8 cellular contexts compared by ENCODE assay signal in the genomic region with DNA sequence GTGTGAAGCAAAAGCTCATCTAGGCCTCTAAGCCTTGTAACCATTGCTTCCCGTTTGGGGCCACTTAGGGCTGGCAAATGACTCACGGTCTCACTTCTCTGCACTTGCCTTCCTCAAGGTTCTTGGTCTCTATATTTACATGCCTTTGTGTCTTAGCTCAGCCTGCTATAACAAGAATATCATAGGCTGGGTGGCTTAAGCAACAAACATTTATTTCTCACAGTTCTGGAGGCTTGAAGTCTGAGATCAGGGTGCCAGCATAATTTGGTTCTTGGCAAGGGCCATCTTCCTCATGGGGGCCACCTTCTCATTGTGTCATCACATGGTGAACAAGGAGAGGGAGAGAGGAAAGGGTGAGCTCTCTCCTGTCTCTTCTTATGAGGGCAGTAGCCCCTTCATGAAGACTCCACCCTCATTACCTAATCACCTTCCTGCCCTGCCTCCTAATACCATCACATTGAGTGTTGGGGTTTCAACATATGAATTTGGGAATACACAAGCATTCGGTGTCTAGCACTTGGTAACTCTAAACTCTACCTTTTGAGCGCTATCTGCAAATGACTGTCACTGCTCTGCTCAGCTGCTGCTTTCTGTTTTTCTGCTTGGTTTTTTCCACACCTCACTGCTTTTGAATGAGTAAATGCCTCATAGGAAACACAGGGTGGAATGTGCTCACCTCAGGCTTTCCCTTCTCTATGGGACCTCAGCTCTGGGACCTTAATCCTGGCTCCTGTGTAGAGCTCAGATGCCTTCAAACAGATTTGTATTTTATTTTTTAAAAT. TPM values are rescaled to one million over a fixed set of nuclear protein-coding genes. Genes with fewer than 3 reads are reported as not detected.
DNase-seq lines count a peak whose midpoint lies in the region; ATAC-seq, FAIRE-seq and TF ChIP-seq lines count a peak whose summit lies in the region.

No MANE protein-coding gene starts in this region.

- H2BK120ac ChIP-seq in H1 (replicated peaks; ENCODE audit: low read depth, low read length): no peak overlapping the region

- H3K36me3 ChIP-seq in ACC112 (ENCODE audit: insufficient read depth, low read length) (no peaks in the 10 kb centered on the region), H1 (ENCODE audit: control insufficient read depth in 2 of 4, insufficient read depth in 4 of 4, low read length in 3 of 4) (no peaks in the 10 kb centered on the region)
- no peaks in the 10 kb centered on the region for H3K36me3 ChIP-seq in CD8-positive, alpha-beta T cell (ENCODE audit: insufficient read depth, low read length)

- TF ChIP-seq RAD21 in H1 (IDR thresholded peaks at IDR 0.05 in 1 of 2, conservative IDR thresholded peaks at IDR 0.05 in 1 of 2; ENCODE audit: low read depth in 2 of 2, low read length in 2 of 2): no peak

- peak; percentile 81 for ATAC-seq in GM19395 (IDR thresholded peaks at IDR 0.05; ENCODE audit: unreplicated experiment)
- peak; percentile 45 to 54 for ATAC-seq in stimulated activated naive B cell treated with anti-CD40 and anti-IgM and Interleukin-4, amounts not matched to agents 10 μg/mL and 1 μg/mL and 100 μg/mL, for 72 hours (replicated peaks)
- ATAC-seq in T-cell (replicated peaks in 1 of 4): no peak
- ATAC-seq in CD8-positive, alpha-beta T cell: no peak

- H3K27ac ChIP-seq in ACC112 (ENCODE audit: low read depth, low read length) (peak overlapping the region; percentile 75), H1 (ENCODE audit: low read depth, low read length) (no peak overlapping the region)
- H3K27ac ChIP-seq in CD8-positive, alpha-beta T cell (ENCODE audit: low read depth, low read length): no peak overlapping the region

- TF ChIP-seq EP300 in H1 (IDR thresholded peaks at IDR 0.05; ENCODE audit: borderline replicate concordance in 1 of 2, low read depth in 2 of 2, low read length in 2 of 2): no peak

- no peak overlapping the region for H4K91ac ChIP-seq in H1 (replicated peaks; ENCODE audit: insufficient read length, low read length)

- no peaks in the 10 kb centered on the region for H3K4me1 Mint-ChIP-seq in stimulated activated naive B cell treated with anti-CD40 and anti-IgM and Interleukin-4, amounts not matched to agents 10 μg/mL and 1 μg/mL and 100 μg/mL, for 72 hours
- no peaks in the 10 kb centered on the region for H3K4me1 Mint-ChIP-seq in T-cell
- H3K4me1 Mint-ChIP-seq in CD8-positive, alpha-beta T cell (ENCODE audit: low read depth): no peaks in the 10 kb centered on the region

- no peak for TF ChIP-seq CTCF in H1 (IDR thresholded peaks at IDR 0.05; ENCODE audit: control extremely low read depth in 1 of 3, insufficient read depth in 1 of 3, low read depth in 1 of 3, low read length in 3 of 3)
- TF ChIP-seq CTCF in CD8-positive, alpha-beta T cell (IDR thresholded peaks at IDR 0.05): no peak

- no peak overlapping the region for H3K4me3 ChIP-seq in ACC112 (ENCODE audit: low read depth, low read length)
- H3K4me3 ChIP-seq in H1 (ENCODE audit: extremely low read depth in 1 of 4, insufficient read depth in 2 of 4, low read depth in 3 of 4, low read length in 4 of 4): no peak overlapping the region
- H3K4me3 ChIP-seq in CD8-positive, alpha-beta T cell (ENCODE audit: low read depth, low read length): no peak overlapping the region

- H3K27me3 Mint-ChIP-seq in stimulated activated naive B cell treated with anti-CD40 and anti-IgM and Interleukin-4, amounts not matched to agents 10 μg/mL and 1 μg/mL and 100 μg/mL, for 72 hours: no peaks in the 10 kb centered on the region
- H3K27me3 Mint-ChIP-seq in T-cell: peaks cover 8% of the 10 kb centered on the region in 2 donors
- H3K27me3 Mint-ChIP-seq in CD8-positive, alpha-beta T cell (ENCODE audit: low read depth): peaks cover 5% of the 10 kb centered on the region

- CTCF ChIA-PET in H1 (lab: Charles Lee; ENCODE audit: partially characterized antibody) (interaction anchor here (0.5 to 1.6 kb wide), 11 partner anchors 9 to 237 kb away, joined by 3 to 5 read pairs (median 3); no protein-coding TSS in a partner anchor), T-cell (lab: Charles Lee) (no interaction called here)
- CTCF ChIA-PET in CD8-positive, alpha-beta T cell (lab: Charles Lee): no interaction called here

- no peak overlapping the region for H2BK15ac ChIP-seq in H1 (ENCODE audit: low read length)

- 0 out of 2 replicates have a peak overlapping the region, but pooled peaks have one; percentile 1 for H2BK12ac ChIP-seq in H1 (ENCODE audit: low read depth, low read length)

- no peaks in the 10 kb centered on the region for H4K20me1 ChIP-seq in H1 (replicated peaks in 1 of 2; ENCODE audit: control insufficient read depth in 1 of 2, insufficient read depth in 2 of 2, low read length in 2 of 2)

- H4K8ac ChIP-seq in H1 (ENCODE audit: extremely low read depth, insufficient read depth, low read length): no peak overlapping the region

- H3K9me3 ChIP-seq in H1 (ENCODE audit: insufficient read depth in 2 of 2, low read depth in 1 of 2, low read length in 1 of 2): no peaks in the 10 kb centered on the region
- no peaks in the 10 kb centered on the region for H3K9me3 ChIP-seq in CD8-positive, alpha-beta T cell (ENCODE audit: low read length)

- POLR2A ChIA-PET in H1 (lab: Charles Lee; ENCODE audit: partially characterized antibody) (no interaction called here), T-cell (lab: Charles Lee) (no interaction called here)
- POLR2A ChIA-PET in CD8-positive, alpha-beta T cell (lab: Charles Lee): no interaction called here

- no peaks in the 10 kb centered on the region for H3K9me3 Mint-ChIP-seq in stimulated activated naive B cell treated with anti-CD40 and anti-IgM and Interleukin-4, amounts not matched to agents 10 μg/mL and 1 μg/mL and 100 μg/mL, for 72 hours
- H3K9me3 Mint-ChIP-seq in T-cell: no peaks in the 10 kb centered on the region
- H3K9me3 Mint-ChIP-seq in CD8-positive, alpha-beta T cell: no peaks in the 10 kb centered on the region

- DNase-seq in LHCN-M2 (ENCODE audit: low read depth) (peak; percentile 66), H1 (ENCODE audit: low read depth in 1 of 2, low spot score in 2 of 2) (no peak), T-cell (no peak), epidermal melanocyte (ENCODE audit: insufficient read length, low spot score) (no peak)
- DNase-seq in stimulated activated naive B cell treated with anti-CD40 and anti-IgM and Interleukin-4, amounts not matched to agents 10 μg/mL and 1 μg/mL and 100 μg/mL, for 72 hours: no peak
- DNase-seq in CD8-positive, alpha-beta T cell: no peak

- no peak overlapping the region for H2BK5ac ChIP-seq in H1 (ENCODE audit: low read depth, low read length)

- H3K4me1 ChIP-seq in ACC112 (ENCODE audit: control insufficient read depth, insufficient read depth, low read length, unreplicated experiment) (peaks cover 53% of the 10 kb centered on the region), H1 (replicated peaks in 1 of 4; ENCODE audit: control insufficient read depth in 3 of 4, insufficient read depth in 4 of 4, low read length in 3 of 4) (no peaks in the 10 kb centered on the region)
- H3K4me1 ChIP-seq in CD8-positive, alpha-beta T cell (ENCODE audit: insufficient read depth, low read length): no peaks in the 10 kb centered on the region

- H3K4me3 Mint-ChIP-seq in stimulated activated naive B cell treated with anti-CD40 and anti-IgM and Interleukin-4, amounts not matched to agents 10 μg/mL and 1 μg/mL and 100 μg/mL, for 72 hours: no peak overlapping the region
- no peak overlapping the region for H3K4me3 Mint-ChIP-seq in T-cell
- no peak overlapping the region for H3K4me3 Mint-ChIP-seq in CD8-positive, alpha-beta T cell

- FAIRE-seq in H1 (lab: Jason Lieb, UNC): no peak

- no peak overlapping the region for H2AK5ac ChIP-seq in H1 (ENCODE audit: low read depth, low read length)

- no peak for TF ChIP-seq POLR2A in H1 (IDR thresholded peaks at IDR 0.05; ENCODE audit: control extremely low read depth in 1 of 2, low read depth in 2 of 2, low read length in 2 of 2)

- H3K27me3 ChIP-seq in ACC112 (ENCODE audit: insufficient read depth, low read length): no peaks in the 10 kb centered on the region
- no peaks in the 10 kb centered on the region for H3K27me3 ChIP-seq in H1 (replicated peaks in 1 of 4; ENCODE audit: control insufficient read depth in 3 of 4, extremely low read depth in 1 of 4, insufficient read depth in 3 of 4, low read length in 3 of 4)
- no peaks in the 10 kb centered on the region for H3K27me3 ChIP-seq in CD8-positive, alpha-beta T cell (ENCODE audit: insufficient read depth, low read length)

- no peak overlapping the region for H3K4me2 ChIP-seq in H1 (ENCODE audit: insufficient read depth in 1 of 2, low read depth in 2 of 2, low read length in 2 of 2)

- no peak overlapping the region for H3K14ac ChIP-seq in H1 (ENCODE audit: insufficient read length)

- intact Hi-C loops in CD8-positive, alpha-beta T cell (cut with DNase I, micrococcal nuclease): no loop called here

- no peak overlapping the region for H3K23ac ChIP-seq in H1 (ENCODE audit: insufficient read length)

- no peak overlapping the region for H3K56ac ChIP-seq in H1 (replicated peaks; ENCODE audit: insufficient read length, low read depth, low read length)

- H3K9ac ChIP-seq in H1 (replicated peaks in 1 of 4; ENCODE audit: extremely low read depth in 1 of 4, low read depth in 3 of 4, low read length in 3 of 4): no peak overlapping the region

- no peaks in the 10 kb centered on the region for H3K23me2 ChIP-seq in H1 (ENCODE audit: low read depth, low read length)

- no peak overlapping the region for H3K4ac ChIP-seq in H1 (replicated peaks; ENCODE audit: insufficient read length, low read depth, low read length)

- no peaks in the 10 kb centered on the region for H3K36me3 Mint-ChIP-seq in stimulated activated naive B cell treated with anti-CD40 and anti-IgM and Interleukin-4, amounts not matched to agents 10 μg/mL and 1 μg/mL and 100 μg/mL, for 72 hours
- no peaks in the 10 kb centered on the region for H3K36me3 Mint-ChIP-seq in T-cell
- no peaks in the 10 kb centered on the region for H3K36me3 Mint-ChIP-seq in CD8-positive, alpha-beta T cell

- no peak overlapping the region for H2BK20ac ChIP-seq in H1 (ENCODE audit: low read length)

- H3K18ac ChIP-seq in H1 (ENCODE audit: extremely low read depth, low read length): no peak overlapping the region

- no peaks in the 10 kb centered on the region for H3K79me1 ChIP-seq in H1 (ENCODE audit: low read depth, low read length)

- H3K27ac Mint-ChIP-seq in stimulated activated naive B cell treated with anti-CD40 and anti-IgM and Interleukin-4, amounts not matched to agents 10 μg/mL and 1 μg/mL and 100 μg/mL, for 72 hours: no peak overlapping the region
- no peak overlapping the region for H3K27ac Mint-ChIP-seq in T-cell
- H3K27ac Mint-ChIP-seq in CD8-positive, alpha-beta T cell: no peak overlapping the region

- H3K79me2 ChIP-seq in ACC112 (ENCODE audit: control insufficient read depth, insufficient read depth, low read length, unreplicated experiment): no peaks in the 10 kb centered on the region
- no peaks in the 10 kb centered on the region for H3K79me2 ChIP-seq in H1 (ENCODE audit: control insufficient read depth in 1 of 2, insufficient read depth in 2 of 2, low read length in 2 of 2)

- 90% methylated on average over 4 of the region's 4 CpGs; no CpG with 5 or more reads in 1 of the 2 experiments for WGBS in H1 (ENCODE audit: extremely low coverage in 1 of 2, insufficient coverage in 1 of 2, insufficient read length in 1 of 2, insufficient replicate concordance in 2 of 2, low coverage in 1 of 2, low lambda C conversion rate in 2 of 2, missing lambda C conversion rate in 1 of 2), 2 experiments

- H2AFZ ChIP-seq in ACC112 (ENCODE audit: low read length, unreplicated experiment): no peak overlapping the region
- H2AFZ ChIP-seq in H1 (ENCODE audit: low read length): 0 out of 2 replicates have a peak overlapping the region, but pooled peaks have one; percentile 62

- H4K5ac ChIP-seq in H1 (ENCODE audit: insufficient read length, low read depth, low read length): no peak overlapping the region

RNA-seq across cellular contexts. Expression of a gene that starts 16.2 kb away (rescaled TPM):
- 17.3 and 22.1 TPM in 2 replicates for total RNA-seq in LHCN-M2 (2014; rRNA removed)
- polyA plus RNA-seq in LHCN-M2 (2012): 18.5 TPM
- total RNA-seq in H1 (2021; fragmentation: NEBNext Ultra II Directional; extraction: Animal tissue kit (Norgen Biotek cat#: 25700)): 1.5 and 3.4 TPM in 2 replicates
- 2.7 and 2.8 TPM in 2 replicates for polyA plus RNA-seq in H1 (2011; rRNA removed)
- 4.1 TPM for polyA plus RNA-seq in H1 (2011; cell fraction: cytosol; rRNA removed)
- polyA plus RNA-seq in H1 (2011; cell fraction: nucleus; rRNA removed): 6.9 TPM
- 1.5 to 3.2 TPM (median 2.2 TPM) in 4 replicates for polyA plus RNA-seq in H1 (2012, experiment 1 of 2)
- 1.2 TPM for polyA plus RNA-seq in H1 (2012, experiment 2 of 2)
- 1.4 TPM for polyA plus RNA-seq in H1 (2013, experiment 1 of 2)
- polyA plus RNA-seq in H1 (2013, experiment 2 of 2): 1.2 TPM
- 6.0 and 7.9 TPM in 2 replicates for polyA minus RNA-seq in H1 (2011; rRNA and poly(A)+ RNA removed)
- polyA minus RNA-seq in H1 (2011; cell fraction: cytosol; rRNA and poly(A)+ RNA removed): 2.6 TPM
- polyA minus RNA-seq in H1 (2011; cell fraction: nucleus; rRNA and poly(A)+ RNA removed): 22.8 TPM
- 1 to 10 TPM; 2.2 to 5.0 (median 4.3) TPM for total RNA-seq in T-cell
- total RNA-seq in CD8-positive, alpha-beta T cell: 1 to 10 TPM; 5.1 to 5.2 TPM

Comparison
In these comparisons a context has a peak if more than half of its experiments do, and no peak if none do; other contexts are left out.
1. ATAC-seq: peak in GM19395 (single experiment) and stimulated activated naive B cell treated with anti-CD40 and anti-IgM and Interleukin-4, amounts not matched to agents 10 μg/mL and 1 μg/mL and 100 μg/mL, for 72 hours (2 of 2); none in T-cell (0 of 4) and CD8-positive, alpha-beta T cell (single experiment).